Comparison of ENCODE assay signal across 8 cellular contexts in genomic region chr1:32273389-32274208, GRCh38. TPM values are rescaled to one million over a fixed set of nuclear protein-coding genes. Genes with fewer than 3 reads are reported as not detected.
DNase-seq lines count a peak whose midpoint lies in the region; ATAC-seq and TF ChIP-seq lines count a peak whose summit lies in the region.

No MANE protein-coding gene starts in this region.

- ATAC-seq in HG02852 (IDR thresholded peaks at IDR 0.05; ENCODE audit: unreplicated experiment), result no peak

- TF ChIP-seq CTCF in epithelial cell of esophagus (IDR thresholded peaks at IDR 0.05; ENCODE audit: insufficient read depth, low read depth, low read length, missing control alignments) (no peak), right atrium auricular region (IDR thresholded peaks at IDR 0.05) (no peak)

- H3K4me3 ChIP-seq in epithelial cell of esophagus (ENCODE audit: low read length), result no peak overlapping the region
- no peak overlapping the region for H3K4me3 ChIP-seq in right atrium auricular region

- no peaks in the 10 kb centered on the region for H3K9me3 ChIP-seq in right atrium auricular region

- no peaks in the 10 kb centered on the region for H3K36me3 ChIP-seq in right atrium auricular region

- H3K27me3 ChIP-seq in right atrium auricular region, result peaks cover 0 to 7% of the 10 kb centered on the region in 2 donors

- H3K4me1 ChIP-seq in right atrium auricular region, result no peaks in the 10 kb centered on the region

- H3K27ac ChIP-seq in right atrium auricular region, result no peak overlapping the region

- peak; percentile 48 for DNase-seq in NCI-H2029 (lab: John Stamatoyannopoulos, UW)
- no peak for DNase-seq in NCI-H2029 treated with DMSO at 0.1 percent for 48 hours (lab: John Stamatoyannopoulos, UW)
- peak; percentile 48 for DNase-seq in activated CD4-positive, CD25-positive, alpha-beta regulatory T cell treated with anti-CD3 and anti-CD28 coated beads, Interleukin-2, amount 50 U/mL, for 72 hours
- DNase-seq in epithelial cell of esophagus (ENCODE audit: low read depth), result peak; percentile 80
- peak in 2 of 3 donors; percentile 45 to 72 for DNase-seq in stimulated activated CD4-positive, alpha-beta T cell treated with anti-CD3 and anti-CD28 coated beads, TNF-alpha, amount 100 ng/mL, for 48 hours (ENCODE audit: low read depth in 3 of 3)
- no peak for DNase-seq in right atrium auricular region (ENCODE audit: low spot score)
- no peak for DNase-seq in foreskin melanocyte

RNA-seq across cellular contexts. Expression of gene HDAC1, which starts 18.3 kb away (rescaled TPM):
- total RNA-seq in right atrium auricular region, result 10 to 100 TPM; 21.8 to 28.0 TPM

RNA-seq across cellular contexts. Expression of gene LCK, which starts 22.5 kb away (rescaled TPM):
- total RNA-seq in right atrium auricular region, result under 1 TPM; 0.74 to 0.98 TPM

RNA-seq across cellular contexts. Expression of gene FAM167B, which starts 26.6 kb away (rescaled TPM):
- total RNA-seq in right atrium auricular region, result 1 to 10 TPM; 2.1 to 6.4 TPM

RNA-seq across cellular contexts. Expression of gene EIF3I, which starts 51.4 kb away (rescaled TPM):
- total RNA-seq in right atrium auricular region, result 100 to 1,000 TPM; 123 to 131 TPM

RNA-seq across cellular contexts. Expression of gene TMEM234, which starts 51.4 kb away (rescaled TPM):
- total RNA-seq in right atrium auricular region, result 1 to 10 TPM; 8.1 to 8.9 TPM

Comparison
In these comparisons a context has a peak if more than half of its experiments do, and no peak if none do; other contexts are left out.
1. DNase-seq: peak in NCI-H2029 (single experiment), activated CD4-positive, CD25-positive, alpha-beta regulatory T cell treated with anti-CD3 and anti-CD28 coated beads, Interleukin-2, amount 50 U/mL, for 72 hours (single experiment), epithelial cell of esophagus (single experiment) and stimulated activated CD4-positive, alpha-beta T cell treated with anti-CD3 and anti-CD28 coated beads, TNF-alpha, amount 100 ng/mL, for 48 hours (2 of 3); none in NCI-H2029 treated with DMSO at 0.1 percent for 48 hours (single experiment), right atrium auricular region (single experiment) and foreskin melanocyte (single experiment).